22 cellular contexts compared by ENCODE assay signal in the genomic region with DNA sequence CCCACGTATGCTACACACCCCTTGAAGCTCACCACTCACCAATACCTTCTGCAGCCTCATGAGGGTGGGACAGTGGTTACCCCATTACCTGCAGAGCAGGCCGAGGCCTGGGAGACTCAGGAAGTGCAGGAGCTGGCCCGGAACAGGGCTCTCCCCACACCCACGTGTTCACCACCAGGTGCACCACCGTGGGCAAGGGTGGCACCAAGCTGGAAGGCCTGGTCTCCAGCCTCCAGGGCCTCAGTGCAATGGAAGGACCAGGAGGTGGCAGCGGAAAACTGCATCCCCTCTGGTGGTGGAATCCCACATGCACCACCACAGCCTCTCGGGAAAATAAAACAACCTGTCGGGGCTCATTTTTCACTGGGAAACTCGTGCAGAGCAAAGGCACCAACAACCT. TPM values are rescaled to one million over a fixed set of nuclear protein-coding genes. Genes with fewer than 3 reads are reported as not detected.
DNase-seq lines count a peak whose midpoint lies in the region; ATAC-seq and TF ChIP-seq lines count a peak whose summit lies in the region.
"Had no signal": no experiment of that assay in that cellular context is flagged by ENCODE, and none has a peak within 500 bp of the region (broad histone marks: within the 10 kb centered on the region; RNA-seq: fewer than 3 reads in every experiment).

No MANE protein-coding gene starts in this region.

- H3K4me3 Mint-ChIP-seq in activated naive CD8-positive, alpha-beta T cell = peak overlapping the region; percentile 27
- no peak overlapping the region for H3K4me3 Mint-ChIP-seq in activated naive CD8-positive, alpha-beta T cell treated with anti-CD3 and anti-CD28 coated beads, Interleukin-2, amount 50 U/mL, for 24 hours
- H3K4me3 Mint-ChIP-seq in T-helper 17 cell = no peak overlapping the region
- H3K4me3 Mint-ChIP-seq in type B pancreatic cell = no peak overlapping the region
- no peak overlapping the region for H3K4me3 Mint-ChIP-seq in glutamatergic neuron (ENCODE audit: unreplicated experiment)
- H3K4me3 Mint-ChIP-seq: brain; CD4-positive, alpha-beta memory T cell had no signal

- H3K27ac Mint-ChIP-seq in activated naive CD8-positive, alpha-beta T cell = peak overlapping the region; percentile 37
- no peak overlapping the region for H3K27ac Mint-ChIP-seq in activated naive CD8-positive, alpha-beta T cell treated with anti-CD3 and anti-CD28 coated beads, Interleukin-2, amount 50 U/mL, for 24 hours
- H3K27ac Mint-ChIP-seq in T-helper 17 cell (peak overlapping the region; percentile 19), type B pancreatic cell (peak overlapping the region; percentile 7), glutamatergic neuron (ENCODE audit: unreplicated experiment) (no peak overlapping the region)

- H3K9me3 ChIP-seq in T-helper 17 cell (ENCODE audit: control insufficient read depth, low read length, poor library complexity, severe bottlenecking) = no peaks in the 10 kb centered on the region
- H3K9me3 ChIP-seq: esophagus muscularis mucosa, testis had no signal

- DNase-seq in activated naive CD8-positive, alpha-beta T cell treated with anti-CD3 and anti-CD28 coated beads, Interleukin-2, amount 50 U/mL, for 24 hours = no peak
- DNase-seq in T-helper 17 cell (no peak), left kidney (ENCODE audit: low read depth, low spot score) (peak; percentile 14), type B pancreatic cell (ENCODE audit: extremely low spot score, unreplicated experiment) (no peak), ecto neural progenitor cell (ENCODE audit: low spot score) (no peak), glutamatergic neuron (no peak)
- DNase-seq: activated CD4-positive, alpha-beta T cell treated with anti-CD3 and anti-CD28 coated beads, Interleukin-2, amount 50 U/mL, for 1 hour; activated naive CD4-positive, alpha-beta T cell treated with Interleukin-2 at 50 U/mL for 16 hours; activated T-cell treated with anti-CD3 and anti-CD28 coated beads, Interleukin-2, amount 50 U/mL, for 1 hour; CD4-positive, alpha-beta memory T cell; DMS79; Kasumi-1; NCI-H1105; NCI-H526; posterior cingulate gyrus; SHP77; stimulated activated CD8-positive, alpha-beta memory T cell treated with anti-CD3 and anti-CD28 coated beads, Interleukin-4, amount 100 ng/mL, for 48 hours; testis had no signal

- H3K36me3 Mint-ChIP-seq in activated naive CD8-positive, alpha-beta T cell = no peaks in the 10 kb centered on the region
- no peaks in the 10 kb centered on the region for H3K36me3 Mint-ChIP-seq in activated naive CD8-positive, alpha-beta T cell treated with anti-CD3 and anti-CD28 coated beads, Interleukin-2, amount 50 U/mL, for 24 hours (ENCODE audit: low read depth)
- peaks cover 3% of the 10 kb centered on the region for H3K36me3 Mint-ChIP-seq in T-helper 17 cell (ENCODE audit: low read depth)
- H3K36me3 Mint-ChIP-seq in type B pancreatic cell = no peaks in the 10 kb centered on the region
- no peaks in the 10 kb centered on the region for H3K36me3 Mint-ChIP-seq in glutamatergic neuron (ENCODE audit: unreplicated experiment)
- H3K36me3 Mint-ChIP-seq: brain had no signal

- ATAC-seq in activated naive CD8-positive, alpha-beta T cell treated with anti-CD3 and anti-CD28 coated beads, Interleukin-2, amount 50 U/mL, for 24 hours = no peak
- ATAC-seq in T-helper 17 cell (no peak), HG03159 (IDR thresholded peaks at IDR 0.05; ENCODE audit: unreplicated experiment) (no peak)

- H3K9me3 Mint-ChIP-seq in activated naive CD8-positive, alpha-beta T cell (ENCODE audit: low read depth) = no peaks in the 10 kb centered on the region
- no peaks in the 10 kb centered on the region for H3K9me3 Mint-ChIP-seq in activated naive CD8-positive, alpha-beta T cell treated with anti-CD3 and anti-CD28 coated beads, Interleukin-2, amount 50 U/mL, for 24 hours
- H3K9me3 Mint-ChIP-seq in type B pancreatic cell = no peaks in the 10 kb centered on the region
- peaks cover 8% of the 10 kb centered on the region for H3K9me3 Mint-ChIP-seq in glutamatergic neuron (ENCODE audit: unreplicated experiment)
- H3K9me3 Mint-ChIP-seq: brain; CD4-positive, alpha-beta memory T cell had no signal

- peaks cover 85% of the 10 kb centered on the region for H3K4me1 Mint-ChIP-seq in activated naive CD8-positive, alpha-beta T cell (ENCODE audit: low read depth)
- peaks cover 77% of the 10 kb centered on the region for H3K4me1 Mint-ChIP-seq in activated naive CD8-positive, alpha-beta T cell treated with anti-CD3 and anti-CD28 coated beads, Interleukin-2, amount 50 U/mL, for 24 hours
- peaks cover 37% of the 10 kb centered on the region for H3K4me1 Mint-ChIP-seq in T-helper 17 cell
- peaks cover 31% of the 10 kb centered on the region for H3K4me1 Mint-ChIP-seq in type B pancreatic cell (ENCODE audit: unreplicated experiment)
- H3K4me1 Mint-ChIP-seq in glutamatergic neuron (ENCODE audit: low read depth, unreplicated experiment) = peaks cover 39% of the 10 kb centered on the region

- H3K27me3 Mint-ChIP-seq in activated naive CD8-positive, alpha-beta T cell = no peaks in the 10 kb centered on the region
- no peaks in the 10 kb centered on the region for H3K27me3 Mint-ChIP-seq in activated naive CD8-positive, alpha-beta T cell treated with anti-CD3 and anti-CD28 coated beads, Interleukin-2, amount 50 U/mL, for 24 hours
- H3K27me3 Mint-ChIP-seq in T-helper 17 cell = no peaks in the 10 kb centered on the region
- H3K27me3 Mint-ChIP-seq in type B pancreatic cell = no peaks in the 10 kb centered on the region
- peaks cover 10% of the 10 kb centered on the region for H3K27me3 Mint-ChIP-seq in glutamatergic neuron (ENCODE audit: unreplicated experiment)
- H3K27me3 Mint-ChIP-seq: brain; CD4-positive, alpha-beta memory T cell had no signal

- TF ChIP-seq CTCF in type B pancreatic cell (conservative IDR thresholded peaks at IDR 0.05) = no peak
- no peak for TF ChIP-seq CTCF in glutamatergic neuron (IDR thresholded peaks at IDR 0.05; ENCODE audit: partially characterized antibody, unreplicated experiment)

RNA-seq across cellular contexts. Expression of a gene that starts 36.4 kb away (rescaled TPM):
- total RNA-seq in T-helper 17 cell (10 to 100 TPM; 29.4 to 36.1 TPM), type B pancreatic cell (ENCODE audit: low replicate concordance) (40.2 and 43.5 TPM in 2 replicates), glutamatergic neuron (ENCODE audit: unreplicated experiment) (132 TPM)

Comparison
In these comparisons a context has a peak if more than half of its experiments do, and no peak if none do; other contexts are left out.
1. H3K27ac Mint-ChIP-seq: peak in activated naive CD8-positive, alpha-beta T cell (single experiment), T-helper 17 cell (single experiment) and type B pancreatic cell (single experiment); none in activated naive CD8-positive, alpha-beta T cell treated with anti-CD3 and anti-CD28 coated beads, Interleukin-2, amount 50 U/mL, for 24 hours (single experiment) and glutamatergic neuron (single experiment).